1 cellular context compared by ENCODE assay signal in the genomic region with DNA sequence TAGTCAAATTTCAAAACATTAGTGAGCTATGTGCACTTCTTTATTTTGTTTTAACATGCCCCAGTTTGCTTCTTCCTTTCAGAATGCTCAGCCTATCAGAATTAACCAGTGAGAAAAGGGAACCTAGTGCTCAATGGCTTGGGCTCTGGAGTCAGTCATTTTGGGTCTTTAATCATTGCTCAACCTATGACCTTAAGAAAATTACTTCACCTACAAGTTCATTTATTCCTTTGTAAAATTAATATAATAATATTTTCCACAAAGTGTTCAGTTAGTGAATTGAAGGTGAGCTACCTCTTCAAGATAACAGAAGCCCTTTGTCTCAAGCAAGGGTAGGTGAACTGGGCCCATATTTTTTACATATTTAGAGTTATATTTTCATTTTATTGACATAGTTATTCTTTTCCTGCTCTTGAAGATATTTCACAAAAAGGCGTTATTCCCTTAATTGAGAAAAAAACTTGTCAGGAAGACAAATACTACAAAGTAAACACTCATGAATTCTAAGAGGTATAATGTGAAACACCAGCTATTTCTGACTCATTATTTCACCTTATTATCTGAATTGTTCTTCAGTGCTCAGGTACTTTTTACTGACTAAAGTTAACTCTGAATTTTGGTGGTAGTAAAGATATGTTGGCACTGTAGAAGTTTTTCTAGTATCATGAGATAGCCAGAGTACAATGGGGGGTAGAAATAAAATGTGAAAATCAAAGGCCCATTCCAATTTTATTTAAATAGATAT.
TF ChIP-seq lines count a peak whose summit lies in the region.

No MANE protein-coding gene starts in this region.

TF ChIP-seq in GM12878, 131 proteins besides CTCF, POLR2A, EP300 and RAD21 (continued from another document):
- TF ChIP-seq MTA3 (IDR thresholded peaks at IDR 0.05; ENCODE audit: borderline replicate concordance, low read length): no peak
- no peak for TF ChIP-seq RUNX3 (IDR thresholded peaks at IDR 0.05; ENCODE audit: low read length)
- TF ChIP-seq RFX5 (IDR thresholded peaks at IDR 0.05; ENCODE audit: low read depth, low read length): no peak
- TF ChIP-seq NR2C1 (IDR thresholded peaks at IDR 0.05): peak; percentile 55
- TF ChIP-seq MEF2A (IDR thresholded peaks at IDR 0.05; ENCODE audit: insufficient read depth, low read depth, low read length): no peak
- TF ChIP-seq SP1 (IDR thresholded peaks at IDR 0.05; ENCODE audit: low read depth, low read length): no peak
- no peak for TF ChIP-seq MYC (IDR thresholded peaks at IDR 0.05; ENCODE audit: insufficient read depth, insufficient read length, insufficient replicate concordance, low read length, severe bottlenecking)
- no peak for TF ChIP-seq MEF2B (IDR thresholded peaks at IDR 0.05; ENCODE audit: partially characterized antibody, poor library complexity, severe bottlenecking)
- TF ChIP-seq, protein P1, sequence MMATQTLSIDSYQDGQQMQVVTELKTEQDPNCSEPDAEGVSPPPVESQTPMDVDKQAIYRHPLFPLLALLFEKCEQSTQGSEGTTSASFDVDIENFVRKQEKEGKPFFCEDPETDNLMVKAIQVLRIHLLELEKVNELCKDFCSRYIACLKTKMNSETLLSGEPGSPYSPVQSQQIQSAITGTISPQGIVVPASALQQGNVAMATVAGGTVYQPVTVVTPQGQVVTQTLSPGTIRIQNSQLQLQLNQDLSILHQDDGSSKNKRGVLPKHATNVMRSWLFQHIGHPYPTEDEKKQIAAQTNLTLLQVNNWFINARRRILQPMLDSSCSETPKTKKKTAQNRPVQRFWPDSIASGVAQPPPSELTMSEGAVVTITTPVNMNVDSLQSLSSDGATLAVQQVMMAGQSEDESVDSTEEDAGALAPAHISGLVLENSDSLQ (IDR thresholded peaks at IDR 0.05): 0 out of 2 replicates have a peak, but pooled peaks have one; percentile 8
- TF ChIP-seq BMI1 (IDR thresholded peaks at IDR 0.05; ENCODE audit: borderline replicate concordance): no peak
- TF ChIP-seq, protein P2, sequence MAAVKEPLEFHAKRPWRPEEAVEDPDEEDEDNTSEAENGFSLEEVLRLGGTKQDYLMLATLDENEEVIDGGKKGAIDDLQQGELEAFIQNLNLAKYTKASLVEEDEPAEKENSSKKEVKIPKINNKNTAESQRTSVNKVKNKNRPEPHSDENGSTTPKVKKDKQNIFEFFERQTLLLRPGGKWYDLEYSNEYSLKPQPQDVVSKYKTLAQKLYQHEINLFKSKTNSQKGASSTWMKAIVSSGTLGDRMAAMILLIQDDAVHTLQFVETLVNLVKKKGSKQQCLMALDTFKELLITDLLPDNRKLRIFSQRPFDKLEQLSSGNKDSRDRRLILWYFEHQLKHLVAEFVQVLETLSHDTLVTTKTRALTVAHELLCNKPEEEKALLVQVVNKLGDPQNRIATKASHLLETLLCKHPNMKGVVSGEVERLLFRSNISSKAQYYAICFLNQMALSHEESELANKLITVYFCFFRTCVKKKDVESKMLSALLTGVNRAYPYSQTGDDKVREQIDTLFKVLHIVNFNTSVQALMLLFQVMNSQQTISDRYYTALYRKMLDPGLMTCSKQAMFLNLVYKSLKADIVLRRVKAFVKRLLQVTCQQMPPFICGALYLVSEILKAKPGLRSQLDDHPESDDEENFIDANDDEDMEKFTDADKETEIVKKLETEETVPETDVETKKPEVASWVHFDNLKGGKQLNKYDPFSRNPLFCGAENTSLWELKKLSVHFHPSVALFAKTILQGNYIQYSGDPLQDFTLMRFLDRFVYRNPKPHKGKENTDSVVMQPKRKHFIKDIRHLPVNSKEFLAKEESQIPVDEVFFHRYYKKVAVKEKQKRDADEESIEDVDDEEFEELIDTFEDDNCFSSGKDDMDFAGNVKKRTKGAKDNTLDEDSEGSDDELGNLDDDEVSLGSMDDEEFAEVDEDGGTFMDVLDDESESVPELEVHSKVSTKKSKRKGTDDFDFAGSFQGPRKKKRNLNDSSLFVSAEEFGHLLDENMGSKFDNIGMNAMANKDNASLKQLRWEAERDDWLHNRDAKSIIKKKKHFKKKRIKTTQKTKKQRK (IDR thresholded peaks at IDR 0.05; ENCODE audit: low read depth, low read length): no peak
- no peak for TF ChIP-seq SMARCA5 (IDR thresholded peaks at IDR 0.05)
- no peak for TF ChIP-seq HDGF (IDR thresholded peaks at IDR 0.05)
- no peak for TF ChIP-seq NR2C2 (IDR thresholded peaks at IDR 0.05; ENCODE audit: borderline replicate concordance, control insufficient read depth, insufficient read length, low read depth)
- no peak for TF ChIP-seq WRNIP1 (IDR thresholded peaks at IDR 0.05; ENCODE audit: borderline replicate concordance, low read depth, low read length)
- no peak for TF ChIP-seq EED (IDR thresholded peaks at IDR 0.05; ENCODE audit: low read depth)
- no peak for TF ChIP-seq CHD1 (IDR thresholded peaks at IDR 0.05; ENCODE audit: low read depth, low read length)
